11 cellular contexts compared by ENCODE assay signal in the genomic region with DNA sequence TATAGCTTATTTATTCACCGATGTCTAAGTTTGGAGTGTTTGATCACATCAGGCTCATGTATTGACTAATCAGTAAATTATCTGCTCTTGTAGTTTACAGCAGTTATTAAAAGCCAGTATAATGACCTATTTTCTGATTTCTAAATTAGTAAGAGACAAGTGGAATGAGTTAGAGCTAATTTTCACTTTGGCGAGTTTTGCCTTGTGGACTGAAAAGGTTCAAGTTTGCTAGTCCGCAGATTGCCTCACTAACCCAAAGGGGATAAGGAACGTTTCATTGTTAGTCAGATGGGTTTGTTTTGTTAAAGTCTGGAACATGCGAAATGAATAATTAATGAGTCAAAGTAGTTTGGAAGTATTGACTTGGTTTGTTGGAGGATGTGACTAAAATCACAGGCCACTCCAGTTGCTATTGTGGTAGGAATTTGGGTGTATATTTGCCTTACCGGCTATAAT. TPM values are rescaled to one million over a fixed set of nuclear protein-coding genes. Genes with fewer than 3 reads are reported as not detected.
DNase-seq lines count a peak whose midpoint lies in the region; ATAC-seq, FAIRE-seq and TF ChIP-seq lines count a peak whose summit lies in the region.
"Had no signal": no experiment of that assay in that cellular context is flagged by ENCODE, and none has a peak within 500 bp of the region (broad histone marks: within the 10 kb centered on the region; RNA-seq: fewer than 3 reads in every experiment).

No MANE protein-coding gene starts in this region.

- POLR2A ChIA-PET in activated CD4-positive, alpha-beta memory T cell treated with anti-CD3 and anti-CD28 coated beads, Interleukin-2, amount 10 ng/mL, durations not matched to agents 7 days and 5 days (lab: Charles Lee): interaction anchor here (0.8 to 6.8 kb wide), 10 partner anchors 8 to 179 kb away, joined by 3 to 114 read pairs (median 5); partner anchors contain the start of gene SMARCA2

- ATAC-seq in GM19455 (IDR thresholded peaks at IDR 0.05; ENCODE audit: unreplicated experiment): no peak

- H3K36me3 Mint-ChIP-seq in activated CD4-positive, alpha-beta memory T cell treated with anti-CD3 and anti-CD28 coated beads, Interleukin-2, amount 10 ng/mL, durations not matched to agents 7 days and 5 days (ENCODE audit: low read depth): peaks cover 75% of the 10 kb centered on the region

- no peak for TF ChIP-seq POLR2A in H54 (IDR thresholded peaks at IDR 0.05; ENCODE audit: low read depth, low read length)

- DNase-seq in GM03348 (ENCODE audit: low spot score) (peak; percentile 41), H54 (ENCODE audit: insufficient read length, low spot score) (no peak), kidney glomerular epithelial cell (lab: John Stamatoyannopoulos, UW) (peak; percentile 46), middle frontal gyrus (ENCODE audit: extremely low spot score, low spot score) (no peak), DMS 273 (lab: John Stamatoyannopoulos, UW; ENCODE audit: unreplicated experiment) (no peak)
- no peak for DNase-seq in activated CD4-positive, alpha-beta memory T cell treated with anti-CD3 and anti-CD28 coated beads, Interleukin-2, amount 10 ng/mL, durations not matched to agents 7 days and 5 days
- DNase-seq in effector CD4-positive, alpha-beta T cell: no peak
- DNase-seq: H7, NCI-H1105, spleen had no signal

- no peaks in the 10 kb centered on the region for H3K27me3 Mint-ChIP-seq in activated CD4-positive, alpha-beta memory T cell treated with anti-CD3 and anti-CD28 coated beads, Interleukin-2, amount 10 ng/mL, durations not matched to agents 7 days and 5 days

- H3K27ac Mint-ChIP-seq in activated CD4-positive, alpha-beta memory T cell treated with anti-CD3 and anti-CD28 coated beads, Interleukin-2, amount 10 ng/mL, durations not matched to agents 7 days and 5 days: peak overlapping the region; percentile 55

- peak; percentile 53 for FAIRE-seq in H54 (lab: Jason Lieb, UNC)

- CTCF ChIA-PET in activated CD4-positive, alpha-beta memory T cell treated with anti-CD3 and anti-CD28 coated beads, Interleukin-2, amount 10 ng/mL, durations not matched to agents 7 days and 5 days (lab: Charles Lee): interaction anchor here (0.8 to 3.1 kb wide), 4 partner anchors 32 to 187 kb away, joined by 3 to 11 read pairs (median 4); no protein-coding TSS in a partner anchor

- H3K9me3 Mint-ChIP-seq in activated CD4-positive, alpha-beta memory T cell treated with anti-CD3 and anti-CD28 coated beads, Interleukin-2, amount 10 ng/mL, durations not matched to agents 7 days and 5 days: no peaks in the 10 kb centered on the region

- H3K4me1 Mint-ChIP-seq in activated CD4-positive, alpha-beta memory T cell treated with anti-CD3 and anti-CD28 coated beads, Interleukin-2, amount 10 ng/mL, durations not matched to agents 7 days and 5 days: peaks cover 46% of the 10 kb centered on the region

- peak overlapping the region; percentile 10 for H3K4me3 Mint-ChIP-seq in activated CD4-positive, alpha-beta memory T cell treated with anti-CD3 and anti-CD28 coated beads, Interleukin-2, amount 10 ng/mL, durations not matched to agents 7 days and 5 days

RNA-seq across cellular contexts. Expression of gene SMARCA2, which starts 40.1 kb away (rescaled TPM):
- 100 to 1,000 TPM; 207 to 224 TPM for total RNA-seq in activated CD4-positive, alpha-beta memory T cell treated with anti-CD3 and anti-CD28 coated beads, Interleukin-2, amount 10 ng/mL, durations not matched to agents 7 days and 5 days

Comparison
In these comparisons a context has a peak if more than half of its experiments do, and no peak if none do; other contexts are left out.
1. DNase-seq: peak in GM03348 (single experiment) and kidney glomerular epithelial cell (single experiment); none in H54 (single experiment), activated CD4-positive, alpha-beta memory T cell treated with anti-CD3 and anti-CD28 coated beads, Interleukin-2, amount 10 ng/mL, durations not matched to agents 7 days and 5 days (single experiment), middle frontal gyrus (single experiment), DMS 273 (single experiment) and effector CD4-positive, alpha-beta T cell (single experiment).